In genomic region chr11:95576149-95576851, GRCh38 we compare ENCODE assay signal across 30 cellular contexts.
DNase-seq lines count a peak whose midpoint lies in the region; ATAC-seq, FAIRE-seq and TF ChIP-seq lines count a peak whose summit lies in the region.
"Had no signal": no experiment of that assay in that cellular context is flagged by ENCODE, and none has a peak within 500 bp of the region (broad histone marks: within the 10 kb centered on the region; RNA-seq: fewer than 3 reads in every experiment).

No MANE protein-coding gene starts in this region.

- no peak for TF ChIP-seq EP300 in H1 (IDR thresholded peaks at IDR 0.05; ENCODE audit: borderline replicate concordance in 1 of 2, low read depth in 2 of 2, low read length in 2 of 2)

- H3F3A ChIP-seq in neural progenitor cell (ENCODE audit: low read depth), result no peaks in the 10 kb centered on the region

- H4K20me1 ChIP-seq in H1 (replicated peaks in 1 of 2; ENCODE audit: control insufficient read depth in 1 of 2, insufficient read depth in 2 of 2, low read length in 2 of 2), result no peaks in the 10 kb centered on the region
- no peaks in the 10 kb centered on the region for H4K20me1 ChIP-seq in neural progenitor cell (ENCODE audit: low read depth)

- H3K23ac ChIP-seq in H1 (ENCODE audit: insufficient read length), result no peak overlapping the region

- H3K14ac ChIP-seq in H1 (ENCODE audit: insufficient read length), result no peak overlapping the region

- no peak overlapping the region for H2BK15ac ChIP-seq in H1 (ENCODE audit: low read length)

- no peak overlapping the region for H4K5ac ChIP-seq in H1 (ENCODE audit: insufficient read length, low read depth, low read length)

- no peak overlapping the region for H2AK5ac ChIP-seq in H1 (ENCODE audit: low read depth, low read length)

- no peak overlapping the region for H3K56ac ChIP-seq in H1 (replicated peaks; ENCODE audit: insufficient read length, low read depth, low read length)

- H3K27me3 Mint-ChIP-seq in MCF 10A (ENCODE audit: insufficient read depth, unreplicated experiment) (no peaks in the 10 kb centered on the region), neural progenitor cell (ENCODE audit: insufficient read depth, low read depth) (peaks cover 2% of the 10 kb centered on the region)
- H3K27me3 Mint-ChIP-seq: activated naive CD8-positive, alpha-beta T cell treated with anti-CD3 and anti-CD28 coated beads, Interleukin-2, amount 50 U/mL, for 24 hours had no signal

- 0 out of 2 replicates have a peak overlapping the region, but pooled peaks have one; percentile 10 for H2AFZ ChIP-seq in H1 (ENCODE audit: low read length)
- peak overlapping the region; percentile 44 for H2AFZ ChIP-seq in neural progenitor cell (replicated peaks)

- H3K4me1 ChIP-seq in breast epithelium (peaks cover 0 to 6% of the 10 kb centered on the region in 2 donors), H1 (replicated peaks in 1 of 4; ENCODE audit: control insufficient read depth in 3 of 4, insufficient read depth in 4 of 4, low read length in 3 of 4) (no peaks in the 10 kb centered on the region; a peak in 1 of 7 replicates), neural progenitor cell (peaks cover 23% of the 10 kb centered on the region), aorta (ENCODE audit: control insufficient read depth in 1 of 2, insufficient read depth in 2 of 2, low read length in 2 of 2) (peaks cover 7 to 8% of the 10 kb centered on the region in 2 donors)
- H3K4me1 ChIP-seq: upper lobe of right lung had no signal

- H2BK12ac ChIP-seq in H1 (ENCODE audit: low read depth, low read length), result no peak overlapping the region

- TF ChIP-seq RAD21 in H1 (IDR thresholded peaks at IDR 0.05 in 1 of 2, conservative IDR thresholded peaks at IDR 0.05 in 1 of 2; ENCODE audit: low read depth in 2 of 2, low read length in 2 of 2), result no peak

- H3K27ac ChIP-seq in breast epithelium (peak overlapping the region; percentile 63 to 70), H1 (ENCODE audit: low read depth, low read length) (no peak overlapping the region), neural progenitor cell (no peak overlapping the region), aorta (ENCODE audit: low read depth in 1 of 2, low read length in 2 of 2) (peak overlapping the region in 1 of 2 donors; percentile 71)
- H3K27ac ChIP-seq: upper lobe of right lung, VCaP had no signal

- CTCF ChIA-PET in MCF 10A (lab: Yijun Ruan, JAX) (interaction anchor here (0.7 to 1.2 kb wide), 2 partner anchors 19 to 94 kb away, joined by 3 to 4 read pairs; no protein-coding TSS in a partner anchor), H1 (lab: Charles Lee; ENCODE audit: partially characterized antibody) (interaction anchor here (0.6 to 1.3 kb wide), 11 partner anchors 15 to 421 kb away, joined by 3 to 4 read pairs (median 3); no protein-coding TSS in a partner anchor)

- H3K4me2 ChIP-seq in H1 (ENCODE audit: insufficient read depth in 1 of 2, low read depth in 2 of 2, low read length in 2 of 2), result no peak overlapping the region
- H3K4me2 ChIP-seq in neural progenitor cell, result no peak overlapping the region

- intact Hi-C loops in breast epithelium (cut with DNase I; ENCODE audit: low total_unique reads) (no loop called here), MCF 10A (cut with micrococcal nuclease) (no loop called here), aorta (cut with DNase I) (loop anchor here in 1 of 2 donors (5.0 to 10.0 kb wide), 2 partner anchors 66 to 129 kb away; no protein-coding TSS in a partner anchor)

- H3K9me3 ChIP-seq in breast epithelium, result no peaks in the 10 kb centered on the region
- H3K9me3 ChIP-seq in H1 (ENCODE audit: insufficient read depth in 2 of 2, low read depth in 1 of 2, low read length in 1 of 2), result no peaks in the 10 kb centered on the region
- no peaks in the 10 kb centered on the region for H3K9me3 ChIP-seq in neural progenitor cell (ENCODE audit: low read depth)
- no peaks in the 10 kb centered on the region for H3K9me3 ChIP-seq in aorta (ENCODE audit: control insufficient read depth, low read length)
- H3K9me3 ChIP-seq: upper lobe of right lung had no signal

- H3K79me2 ChIP-seq in H1 (ENCODE audit: control insufficient read depth in 1 of 2, insufficient read depth in 2 of 2, low read length in 2 of 2), result no peaks in the 10 kb centered on the region
- no peaks in the 10 kb centered on the region for H3K79me2 ChIP-seq in neural progenitor cell (ENCODE audit: low read depth)

- H3K27ac Mint-ChIP-seq in MCF 10A (ENCODE audit: low read depth, unreplicated experiment) (no peak overlapping the region), neural progenitor cell (peak overlapping the region; percentile 13)
- H3K27ac Mint-ChIP-seq: activated naive CD8-positive, alpha-beta T cell treated with anti-CD3 and anti-CD28 coated beads, Interleukin-2, amount 50 U/mL, for 24 hours had no signal

- DNase-seq in breast epithelium (ENCODE audit: low spot score in 2 of 2) (peak in 1 of 2 donors; percentile 31), MCF 10A (ENCODE audit: unreplicated experiment) (no peak), H1 (ENCODE audit: low read depth in 1 of 2, low spot score in 2 of 2) (no peak), neural progenitor cell (ENCODE audit: low spot score) (no peak), aorta (no peak), NCI-H1105 (lab: John Stamatoyannopoulos, UW) (no peak), NCI-H1436 treated with DMSO at 0.1 percent for 48 hours (lab: John Stamatoyannopoulos, UW) (no peak)
- DNase-seq: 8988T; activated CD4-positive, alpha-beta T cell treated with anti-CD3 and anti-CD28 coated beads for 4 hours; activated gamma-delta T cell treated with Interleukin-2 at 50 U/mL for 16 hours; activated naive CD8-positive, alpha-beta T cell treated with anti-CD3 and anti-CD28 coated beads, Interleukin-2, amount 50 U/mL, for 24 hours; activated T-cell treated with anti-CD3 and anti-CD28 coated beads, Interleukin-2, amount 50 U/mL, for 1 hour; effector memory CD4-positive, alpha-beta T cell; EL; foreskin melanocyte; mesendoderm; NCI-H1092; NCI-H2029; NCI-H526 treated with DMSO at 0.1 percent for 48 hours; occipital lobe; small intestine; stimulated activated CD4-positive, alpha-beta T cell treated with anti-CD3 and anti-CD28 coated beads, Interleukin-1b, Interleukin-23, amount 100 ng/mL, for 48 hours; stimulated activated CD8-positive, alpha-beta memory T cell treated with anti-CD3 and anti-CD28 coated beads, Interleukin-4, amount 100 ng/mL, for 48 hours; SW 1271; T-helper 9 cell; upper lobe of right lung had no signal

- H3K9ac ChIP-seq in H1 (replicated peaks in 1 of 4; ENCODE audit: extremely low read depth in 1 of 4, low read depth in 3 of 4, low read length in 3 of 4), result no peak overlapping the region
- H3K9ac ChIP-seq in neural progenitor cell, result no peak overlapping the region

- no peak for TF ChIP-seq CTCF in breast epithelium (IDR thresholded peaks at IDR 0.05)
- TF ChIP-seq CTCF in MCF 10A (IDR thresholded peaks at IDR 0.05; ENCODE audit: unreplicated experiment), result no peak
- no peak for TF ChIP-seq CTCF in H1 (IDR thresholded peaks at IDR 0.05; ENCODE audit: control extremely low read depth in 1 of 3, insufficient read depth in 1 of 3, low read depth in 1 of 3, low read length in 3 of 3)
- no peak for TF ChIP-seq CTCF in neural progenitor cell (IDR thresholded peaks at IDR 0.05)

- POLR2A ChIA-PET in MCF 10A (lab: Yijun Ruan, JAX) (interaction anchor here (0.7 to 1.0 kb wide), 2 partner anchors 22 to 376 kb away, joined by 3 read pairs; no protein-coding TSS in a partner anchor), H1 (lab: Charles Lee; ENCODE audit: partially characterized antibody) (no interaction called here)

- H3K36me3 ChIP-seq in breast epithelium, result no peaks in the 10 kb centered on the region
- H3K36me3 ChIP-seq in H1 (ENCODE audit: control insufficient read depth in 2 of 4, insufficient read depth in 4 of 4, low read length in 3 of 4), result no peaks in the 10 kb centered on the region
- no peaks in the 10 kb centered on the region for H3K36me3 ChIP-seq in neural progenitor cell
- no peaks in the 10 kb centered on the region for H3K36me3 ChIP-seq in aorta (ENCODE audit: control insufficient read depth in 1 of 2, insufficient read depth in 2 of 2, low read length in 1 of 2)
- H3K36me3 ChIP-seq: upper lobe of right lung had no signal

- H4K8ac ChIP-seq in H1 (ENCODE audit: extremely low read depth, insufficient read depth, low read length), result no peak overlapping the region

- no peak overlapping the region for H4K91ac ChIP-seq in H1 (replicated peaks; ENCODE audit: insufficient read length, low read length)

- H3K4me3 ChIP-seq in breast epithelium (no peak overlapping the region), H1 (ENCODE audit: extremely low read depth in 1 of 4, insufficient read depth in 2 of 4, low read depth in 3 of 4, low read length in 4 of 4) (no peak overlapping the region), neural progenitor cell (no peak overlapping the region), aorta (ENCODE audit: low read length in 2 of 2) (no peak overlapping the region)
- H3K4me3 ChIP-seq: GM12878, upper lobe of right lung had no signal

- peak; percentile 26 for ATAC-seq in aorta (ENCODE audit: low FRiP score)
- ATAC-seq in GM21619 (IDR thresholded peaks at IDR 0.05; ENCODE audit: unreplicated experiment), result no peak
- ATAC-seq: activated naive CD8-positive, alpha-beta T cell treated with anti-CD3 and anti-CD28 coated beads, Interleukin-2, amount 50 U/mL, for 24 hours; GM12878; Panc1; upper lobe of right lung had no signal

- no peak overlapping the region for H3K4me3 Mint-ChIP-seq in MCF 10A (ENCODE audit: unreplicated experiment)
- H3K4me3 Mint-ChIP-seq in neural progenitor cell, result no peak overlapping the region
- H3K4me3 Mint-ChIP-seq: activated naive CD8-positive, alpha-beta T cell treated with anti-CD3 and anti-CD28 coated beads, Interleukin-2, amount 50 U/mL, for 24 hours had no signal

- H3K4me1 Mint-ChIP-seq in MCF 10A (ENCODE audit: insufficient read depth, unreplicated experiment) (peaks cover 8% of the 10 kb centered on the region), neural progenitor cell (peaks cover 18% of the 10 kb centered on the region)

- FAIRE-seq in H1 (lab: Jason Lieb, UNC), result no peak
- FAIRE-seq: GM12878, small intestine had no signal

- no peak overlapping the region for H3K18ac ChIP-seq in H1 (ENCODE audit: extremely low read depth, low read length)

- H3K79me1 ChIP-seq in H1 (ENCODE audit: low read depth, low read length), result no peaks in the 10 kb centered on the region

- H3K4ac ChIP-seq in H1 (replicated peaks; ENCODE audit: insufficient read length, low read depth, low read length), result no peak overlapping the region

- 94% methylated on average over 5 of the region's 5 CpGs; no CpG with 5 or more reads in 1 of the 2 experiments for WGBS in H1 (ENCODE audit: extremely low coverage in 1 of 2, insufficient coverage in 1 of 2, insufficient read length in 1 of 2, insufficient replicate concordance in 2 of 2, low coverage in 1 of 2, low lambda C conversion rate in 2 of 2, missing lambda C conversion rate in 1 of 2), 2 experiments
- 49 to 67% methylated on average over 5 of the region's 5 CpGs for WGBS in aorta, 2 donors

- TF ChIP-seq POLR2A in breast epithelium (IDR thresholded peaks at IDR 0.05) (no peak), H1 (IDR thresholded peaks at IDR 0.05; ENCODE audit: control extremely low read depth in 1 of 2, low read depth in 2 of 2, low read length in 2 of 2) (no peak)

- H3K27me3 ChIP-seq in breast epithelium, result no peaks in the 10 kb centered on the region
- no peaks in the 10 kb centered on the region for H3K27me3 ChIP-seq in H1 (replicated peaks in 1 of 4; ENCODE audit: control insufficient read depth in 3 of 4, extremely low read depth in 1 of 4, insufficient read depth in 3 of 4, low read length in 3 of 4)
- H3K27me3 ChIP-seq in neural progenitor cell, result no peaks in the 10 kb centered on the region
- H3K27me3 ChIP-seq in aorta (ENCODE audit: control insufficient read depth in 1 of 2, insufficient read depth in 2 of 2, low read length in 1 of 2), result no peaks in the 10 kb centered on the region
- H3K27me3 ChIP-seq: upper lobe of right lung had no signal

- H2BK5ac ChIP-seq in H1 (ENCODE audit: low read depth, low read length), result no peak overlapping the region

- peaks cover 6% of the 10 kb centered on the region for H3K36me3 Mint-ChIP-seq in MCF 10A (ENCODE audit: insufficient read depth, unreplicated experiment)
- H3K36me3 Mint-ChIP-seq in neural progenitor cell, result no peaks in the 10 kb centered on the region

- H2BK120ac ChIP-seq in H1 (replicated peaks; ENCODE audit: low read depth, low read length), result no peak overlapping the region

- no peak overlapping the region for H2BK20ac ChIP-seq in H1 (ENCODE audit: low read length)

- H3K23me2 ChIP-seq in H1 (ENCODE audit: low read depth, low read length), result no peaks in the 10 kb centered on the region

- H3K9me3 Mint-ChIP-seq in MCF 10A (ENCODE audit: unreplicated experiment), result no peaks in the 10 kb centered on the region
- H3K9me3 Mint-ChIP-seq in neural progenitor cell, result no peaks in the 10 kb centered on the region

- BruUV-seq in MCF 10A (replicated peaks; lab: Mats Ljungman, UMichigan), result no TSS peak

Comparison
In these comparisons a context has a peak if more than half of its experiments do, and no peak if none do; other contexts are left out.
1. H3K27ac ChIP-seq: peak in breast epithelium (2 of 2); none in H1 (single experiment) and neural progenitor cell (single experiment).